8 cellular contexts compared by ENCODE assay signal in the genomic region with DNA sequence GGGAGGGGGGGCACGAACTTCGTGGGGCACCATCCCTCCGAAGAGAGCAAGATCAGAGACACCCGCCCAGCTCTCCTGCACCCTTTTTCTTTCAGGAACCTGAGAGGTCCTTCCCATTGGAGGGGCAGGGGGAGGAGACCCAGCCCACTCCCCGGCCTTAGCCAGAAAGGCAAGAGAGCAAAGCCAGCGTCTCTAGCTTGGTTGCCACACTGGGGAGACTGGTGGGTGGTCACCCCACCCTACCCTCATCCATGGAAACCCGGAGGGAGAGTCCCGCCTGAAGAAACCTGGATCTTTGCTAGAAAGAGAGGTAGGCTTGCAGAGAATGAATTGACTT. TPM values are rescaled to one million over a fixed set of nuclear protein-coding genes. Genes with fewer than 3 reads are reported as not detected.
DNase-seq lines count a peak whose midpoint lies in the region; ATAC-seq and TF ChIP-seq lines count a peak whose summit lies in the region.

No MANE protein-coding gene starts in this region.

- TF ChIP-seq CTCF in NB4 (IDR thresholded peaks at IDR 0.05; ENCODE audit: low read depth, low read length) (no peak), colonic mucosa (IDR thresholded peaks at IDR 0.05) (no peak)

- peak overlapping the region; percentile 88 for H3K27ac ChIP-seq in CD4-positive, CD25-positive, alpha-beta regulatory T cell (ENCODE audit: insufficient read depth, low read length, poor library complexity, severe bottlenecking)
- H3K27ac ChIP-seq in colonic mucosa, result peak overlapping the region; percentile 74

- H3K4me1 ChIP-seq in CD4-positive, CD25-positive, alpha-beta regulatory T cell (ENCODE audit: control insufficient read depth, insufficient read depth, low read length, poor library complexity, severe bottlenecking), result peaks cover 51% of the 10 kb centered on the region
- H3K4me1 ChIP-seq in colonic mucosa, result peaks cover 6% of the 10 kb centered on the region
- H3K4me1 ChIP-seq in mucosa of stomach (ENCODE audit: control insufficient read depth, insufficient read depth, low read length), result peaks cover 53% of the 10 kb centered on the region

- no peaks in the 10 kb centered on the region for H3K9me3 ChIP-seq in CD4-positive, CD25-positive, alpha-beta regulatory T cell (ENCODE audit: control insufficient read depth in 2 of 2, low read length in 2 of 2)
- H3K9me3 ChIP-seq in colonic mucosa, result no peaks in the 10 kb centered on the region
- no peaks in the 10 kb centered on the region for H3K9me3 ChIP-seq in mucosa of stomach (ENCODE audit: control insufficient read depth, low read length)

- no peak for DNase-seq in CD4-positive, CD25-positive, alpha-beta regulatory T cell
- DNase-seq in NB4 (ENCODE audit: low read depth) (no peak), colonic mucosa (no peak), NCI-H510A treated with DMSO at 0.1 percent for 48 hours (lab: John Stamatoyannopoulos, UW) (no peak)

- H3K36me3 Mint-ChIP-seq in CD4-positive, CD25-positive, alpha-beta regulatory T cell, result peaks cover 16% of the 10 kb centered on the region

- no peak for ATAC-seq in CD4-positive, CD25-positive, alpha-beta regulatory T cell (ENCODE audit: low read depth in 2 of 2)
- ATAC-seq in GM21526 (IDR thresholded peaks at IDR 0.05; ENCODE audit: low FRiP score, unreplicated experiment) (no peak), HG02884 (IDR thresholded peaks at IDR 0.05; ENCODE audit: unreplicated experiment) (no peak), GM21528 (IDR thresholded peaks at IDR 0.05; ENCODE audit: low FRiP score, unreplicated experiment) (no peak)

- H3K27ac Mint-ChIP-seq in CD4-positive, CD25-positive, alpha-beta regulatory T cell, result peak overlapping the region; percentile 97 to 99 (median 98)

- H3K27me3 ChIP-seq in CD4-positive, CD25-positive, alpha-beta regulatory T cell (ENCODE audit: control insufficient read depth, insufficient read depth, low read length), result no peaks in the 10 kb centered on the region
- no peaks in the 10 kb centered on the region for H3K27me3 ChIP-seq in colonic mucosa
- H3K27me3 ChIP-seq in mucosa of stomach (ENCODE audit: control insufficient read depth, insufficient read depth, low read length), result no peaks in the 10 kb centered on the region

- H3K4me3 ChIP-seq in CD4-positive, CD25-positive, alpha-beta regulatory T cell (ENCODE audit: low read depth, low read length), result peak overlapping the region; percentile 93
- H3K4me3 ChIP-seq in NB4 (ENCODE audit: low read depth, low read length) (peak overlapping the region; percentile 73), colonic mucosa (peak overlapping the region; percentile 61), mucosa of stomach (ENCODE audit: low read length) (peak overlapping the region; percentile 72)

- H3K27me3 Mint-ChIP-seq in CD4-positive, CD25-positive, alpha-beta regulatory T cell, result no peaks in the 10 kb centered on the region

- peaks cover 0 to 61% (median 28%) of the 10 kb centered on the region in 4 donors for H3K4me1 Mint-ChIP-seq in CD4-positive, CD25-positive, alpha-beta regulatory T cell

- intact Hi-C loops in colonic mucosa (cut with DNase I), result loop anchor here (2.0 to 10.0 kb wide), 2 partner anchors 66 to 122 kb away; no protein-coding TSS in a partner anchor

- peaks cover 8% of the 10 kb centered on the region for H3K36me3 ChIP-seq in CD4-positive, CD25-positive, alpha-beta regulatory T cell (ENCODE audit: control insufficient read depth, insufficient read depth, low read length)
- H3K36me3 ChIP-seq in colonic mucosa (no peaks in the 10 kb centered on the region), mucosa of stomach (ENCODE audit: control insufficient read depth, insufficient read depth, low read length) (no peaks in the 10 kb centered on the region)

- no peak for TF ChIP-seq POLR2A in NB4 (IDR thresholded peaks at IDR 0.05; ENCODE audit: extremely low read depth, insufficient read length)

- H3K4me3 Mint-ChIP-seq in CD4-positive, CD25-positive, alpha-beta regulatory T cell, result peak overlapping the region; percentile 90 to 100 (median 99)

- peaks cover 0 to 3% (median 0%) of the 10 kb centered on the region in 7 donors for H3K9me3 Mint-ChIP-seq in CD4-positive, CD25-positive, alpha-beta regulatory T cell

- H3K9ac ChIP-seq in colonic mucosa (ENCODE audit: low read depth in 2 of 2, low read length in 2 of 2) (peak overlapping the region; percentile 76 to 86), mucosa of stomach (ENCODE audit: low read length) (peak overlapping the region; percentile 84)

RNA-seq across cellular contexts. Expression of a gene that starts 0.2 kb away (rescaled TPM):
- total RNA-seq in CD4-positive, CD25-positive, alpha-beta regulatory T cell, result 149 TPM
- 10 to 100 TPM; 25.8 to 39.6 (median 31.7) TPM for polyA plus RNA-seq in CD4-positive, CD25-positive, alpha-beta regulatory T cell
- 10 to 100 TPM; 10.5 to 57.6 TPM for total RNA-seq in colonic mucosa
